ENCODE assay signal across 21 cellular contexts in the genomic region with DNA sequence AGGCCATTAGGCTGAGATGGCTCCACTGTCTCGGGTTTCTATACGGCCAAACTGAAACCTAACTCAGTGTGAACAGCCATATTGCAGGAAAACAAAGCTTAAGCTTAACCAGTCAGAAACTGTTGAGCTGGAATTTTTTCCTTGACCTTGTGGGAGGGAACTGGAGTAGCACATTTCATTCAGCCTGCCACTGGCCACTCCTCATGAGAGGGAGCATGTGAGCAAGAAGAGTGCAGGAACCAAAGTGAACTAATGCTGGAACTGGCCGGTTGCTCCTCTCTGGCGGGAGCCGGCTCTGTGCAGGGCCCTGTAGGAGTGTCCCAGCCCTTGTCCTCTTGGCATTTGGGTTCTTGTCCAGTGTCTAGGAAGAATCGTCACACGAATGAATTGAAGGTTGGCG.
"Had no signal": no experiment of that assay in that cellular context is flagged by ENCODE, and none has a peak within 500 bp of the region (broad histone marks: within the 10 kb centered on the region; RNA-seq: fewer than 3 reads in every experiment).

No MANE protein-coding gene starts in this region.

- H3K36me3 ChIP-seq: brain microvascular endothelial cell, colonic mucosa, left lung, prostate gland had no signal

- H3K27ac ChIP-seq: brain microvascular endothelial cell, colonic mucosa, left lung, prostate gland, skin epidermis, testis had no signal

- H3K27me3 Mint-ChIP-seq: activated naive CD8-positive, alpha-beta T cell treated with anti-CD3 and anti-CD28 coated beads, Interleukin-2, amount 50 U/mL, for 24 hours; type B pancreatic cell had no signal

- H3K9me3 Mint-ChIP-seq: activated naive CD8-positive, alpha-beta T cell treated with anti-CD3 and anti-CD28 coated beads, Interleukin-2, amount 50 U/mL, for 24 hours had no signal

- H3K4me3 Mint-ChIP-seq: activated naive CD4-positive, alpha-beta T cell treated with anti-CD3 and anti-CD28 coated beads, Interleukin-2, amount 10 ng/mL, durations not matched to agents 7 days and 5 days; activated naive CD8-positive, alpha-beta T cell treated with anti-CD3 and anti-CD28 coated beads, Interleukin-2, amount 50 U/mL, for 24 hours; endodermal cell; neural crest cell; type B pancreatic cell had no signal

- H3K27ac Mint-ChIP-seq: activated naive CD4-positive, alpha-beta T cell treated with anti-CD3 and anti-CD28 coated beads, Interleukin-2, amount 10 ng/mL, durations not matched to agents 7 days and 5 days; activated naive CD8-positive, alpha-beta T cell treated with anti-CD3 and anti-CD28 coated beads, Interleukin-2, amount 50 U/mL, for 24 hours; endodermal cell; type B pancreatic cell had no signal

- H3K4me1 ChIP-seq: colonic mucosa, prostate gland had no signal

- H3K4me3 ChIP-seq: colonic mucosa, left lung, prostate gland, skin epidermis, testis had no signal

- H3K27me3 ChIP-seq: brain microvascular endothelial cell, colonic mucosa, left lung, testis had no signal

- H3K4me1 Mint-ChIP-seq: endodermal cell, neural crest cell had no signal

- ATAC-seq: activated naive CD8-positive, alpha-beta T cell treated with anti-CD3 and anti-CD28 coated beads, Interleukin-2, amount 50 U/mL, for 24 hours; left lung; right cardiac atrium had no signal

- DNase-seq: activated CD4-positive, alpha-beta T cell treated with anti-CD3 and anti-CD28 coated beads, Interleukin-2, amount 50 U/mL, for 1 hour; activated CD4-positive, CD25-positive, alpha-beta regulatory T cell treated with anti-CD3 and anti-CD28 coated beads, Interleukin-2, amount 50 U/mL, for 72 hours; activated CD8-positive, alpha-beta memory T cell treated with anti-CD3 and anti-CD28 coated beads, Interleukin-2, amount 50 U/mL, for 48 hours; activated effector memory CD4-positive, alpha-beta T cell treated with Interleukin-2 at 50 U/mL for 16 hours; activated naive CD4-positive, alpha-beta T cell treated with anti-CD3 and anti-CD28 coated beads, Interleukin-2, amount 10 ng/mL, durations not matched to agents 7 days and 5 days; activated naive CD8-positive, alpha-beta T cell treated with anti-CD3 and anti-CD28 coated beads, Interleukin-2, amount 50 U/mL, for 24 hours; activated T-cell treated with anti-CD3 and anti-CD28 coated beads, Interleukin-2, amount 50 U/mL, for 48 hours; aorta; brain microvascular endothelial cell; central memory CD4-positive, alpha-beta T cell; colonic mucosa; endodermal cell; foreskin melanocyte; hypothalamus; left lung; right cardiac atrium; testis had no signal
